In the genomic region with DNA sequence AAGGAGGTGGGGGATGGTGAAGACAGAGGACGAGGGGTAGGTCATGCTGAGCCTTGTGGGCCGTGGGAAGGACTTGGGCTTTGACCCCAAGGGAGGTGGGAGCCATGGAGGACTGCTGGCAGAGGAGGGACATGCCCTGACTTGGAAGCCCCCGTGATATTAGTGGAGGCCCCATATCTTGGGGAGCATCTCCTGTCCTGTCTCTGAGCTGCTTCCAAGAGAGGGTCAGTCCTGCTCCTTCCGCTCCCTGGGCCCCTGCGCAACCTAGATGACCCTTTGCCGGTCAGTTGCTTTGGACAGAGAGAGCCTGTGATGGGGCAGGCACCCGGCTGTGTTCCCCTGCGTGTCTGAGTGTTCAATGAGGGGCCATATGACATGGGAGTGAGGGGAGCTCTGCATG, we compare ENCODE assay signal across 1 cellular context.
TF ChIP-seq lines count a peak whose summit lies in the region.

No MANE protein-coding gene starts in this region.

TF ChIP-seq in endothelial cell of umbilical vein, 7 proteins besides CTCF, POLR2A, EP300 and RAD21:
- TF ChIP-seq POLR2AphosphoS5 (IDR thresholded peaks at IDR 0.05; ENCODE audit: insufficient read depth, low read depth, low read length) (no peak), MYC (IDR thresholded peaks at IDR 0.05; ENCODE audit: low read depth, low read length) (no peak), FOS (IDR thresholded peaks at IDR 0.05; ENCODE audit: borderline replicate concordance, insufficient read depth, low read length) (no peak), JUN (IDR thresholded peaks at IDR 0.05; ENCODE audit: borderline replicate concordance, insufficient read depth, insufficient read length, low read depth) (no peak), EZH2 (IDR thresholded peaks at IDR 0.05; ENCODE audit: borderline replicate concordance, low read depth, low read length, severe bottlenecking) (no peak), GATA2 (IDR thresholded peaks at IDR 0.05; ENCODE audit: insufficient read depth, insufficient read length, low read depth, low read length) (no peak)
- TF ChIP-seq, protein P1, sequence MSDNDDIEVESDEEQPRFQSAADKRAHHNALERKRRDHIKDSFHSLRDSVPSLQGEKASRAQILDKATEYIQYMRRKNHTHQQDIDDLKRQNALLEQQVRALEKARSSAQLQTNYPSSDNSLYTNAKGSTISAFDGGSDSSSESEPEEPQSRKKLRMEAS (IDR thresholded peaks at IDR 0.05; ENCODE audit: insufficient read depth, insufficient read length) = no peak
